18 cellular contexts compared by ENCODE assay signal in genomic region chr20:10929023-10929422, GRCh38.
"Had no signal": no experiment of that assay in that cellular context is flagged by ENCODE, and none has a peak within 500 bp of the region (broad histone marks: within the 10 kb centered on the region; RNA-seq: fewer than 3 reads in every experiment).

No MANE protein-coding gene starts in this region.

- H3K36me3 ChIP-seq: colonic mucosa, ovary, right atrium auricular region, tibial nerve had no signal

- H3K4me1 ChIP-seq: colonic mucosa had no signal

- H3K27me3 Mint-ChIP-seq: activated naive CD8-positive, alpha-beta T cell treated with anti-CD3 and anti-CD28 coated beads for 36 hours; stimulated activated memory B cell treated with anti-CD40 and anti-IgM and Interleukin-4, amounts not matched to agents 10 μg/mL and 1 μg/mL and 100 μg/mL, for 72 hours had no signal

- H3K36me3 Mint-ChIP-seq: activated naive CD8-positive, alpha-beta T cell treated with anti-CD3 and anti-CD28 coated beads for 36 hours; stimulated activated memory B cell treated with anti-CD40 and anti-IgM and Interleukin-4, amounts not matched to agents 10 μg/mL and 1 μg/mL and 100 μg/mL, for 72 hours had no signal

- H3K4me3 Mint-ChIP-seq: activated naive CD8-positive, alpha-beta T cell treated with anti-CD3 and anti-CD28 coated beads for 36 hours; activated T-cell treated with anti-CD3 and anti-CD28 coated beads, Interleukin-2, amount 50 U/mL, for 72 hours; neural crest cell; stimulated activated memory B cell treated with anti-CD40 and anti-IgM and Interleukin-4, amounts not matched to agents 10 μg/mL and 1 μg/mL and 100 μg/mL, for 72 hours had no signal

- H3K4me1 Mint-ChIP-seq: activated naive CD8-positive, alpha-beta T cell treated with anti-CD3 and anti-CD28 coated beads for 36 hours; neural crest cell; stimulated activated memory B cell treated with anti-CD40 and anti-IgM and Interleukin-4, amounts not matched to agents 10 μg/mL and 1 μg/mL and 100 μg/mL, for 72 hours had no signal

- H3K27me3 ChIP-seq: colonic mucosa, ovary, right atrium auricular region, tibial nerve had no signal

- H3K9me3 ChIP-seq: colonic mucosa, ovary, right atrium auricular region, tibial nerve had no signal

- H3K4me3 ChIP-seq: colonic mucosa, ovary, right atrium auricular region, tibial nerve had no signal

- DNase-seq: activated CD4-positive, alpha-beta T cell treated with anti-CD3 and anti-CD28 coated beads, Interleukin-2, amount 50 U/mL, for 4 hours; activated CD4-positive, CD25-positive, alpha-beta regulatory T cell treated with anti-CD3 and anti-CD28 coated beads, Interleukin-2, amount 50 U/mL, for 72 hours; activated CD8-positive, alpha-beta memory T cell treated with anti-CD3 and anti-CD28 coated beads, Interleukin-2, amount 50 U/mL, for 4 hours; activated gamma-delta T cell treated with Interleukin-2 at 50 U/mL for 16 hours; activated naive CD8-positive, alpha-beta T cell treated with anti-CD3 and anti-CD28 coated beads for 36 hours; activated T-cell treated with anti-CD3 and anti-CD28 coated beads, Interleukin-2, amount 50 U/mL, for 72 hours; aorta; colonic mucosa; effector memory CD4-positive, alpha-beta T cell; mesendoderm; ovary; stimulated activated CD4-positive, alpha-beta T cell treated with anti-CD3 and anti-CD28 coated beads, Interleukin-1b, Interleukin-23, amount 100 ng/mL, for 48 hours; SW 1271 had no signal

- ATAC-seq: activated T-cell treated with anti-CD3 and anti-CD28 coated beads, Interleukin-2, amount 50 U/mL, for 72 hours; left lobe of liver; stimulated activated memory B cell treated with anti-CD40 and anti-IgM and Interleukin-4, amounts not matched to agents 10 μg/mL and 1 μg/mL and 100 μg/mL, for 72 hours had no signal

- H3K27ac Mint-ChIP-seq: activated naive CD8-positive, alpha-beta T cell treated with anti-CD3 and anti-CD28 coated beads for 36 hours; activated T-cell treated with anti-CD3 and anti-CD28 coated beads, Interleukin-2, amount 50 U/mL, for 72 hours; stimulated activated memory B cell treated with anti-CD40 and anti-IgM and Interleukin-4, amounts not matched to agents 10 μg/mL and 1 μg/mL and 100 μg/mL, for 72 hours had no signal

- H3K27ac ChIP-seq: colonic mucosa, ovary had no signal
